In the genomic region with DNA sequence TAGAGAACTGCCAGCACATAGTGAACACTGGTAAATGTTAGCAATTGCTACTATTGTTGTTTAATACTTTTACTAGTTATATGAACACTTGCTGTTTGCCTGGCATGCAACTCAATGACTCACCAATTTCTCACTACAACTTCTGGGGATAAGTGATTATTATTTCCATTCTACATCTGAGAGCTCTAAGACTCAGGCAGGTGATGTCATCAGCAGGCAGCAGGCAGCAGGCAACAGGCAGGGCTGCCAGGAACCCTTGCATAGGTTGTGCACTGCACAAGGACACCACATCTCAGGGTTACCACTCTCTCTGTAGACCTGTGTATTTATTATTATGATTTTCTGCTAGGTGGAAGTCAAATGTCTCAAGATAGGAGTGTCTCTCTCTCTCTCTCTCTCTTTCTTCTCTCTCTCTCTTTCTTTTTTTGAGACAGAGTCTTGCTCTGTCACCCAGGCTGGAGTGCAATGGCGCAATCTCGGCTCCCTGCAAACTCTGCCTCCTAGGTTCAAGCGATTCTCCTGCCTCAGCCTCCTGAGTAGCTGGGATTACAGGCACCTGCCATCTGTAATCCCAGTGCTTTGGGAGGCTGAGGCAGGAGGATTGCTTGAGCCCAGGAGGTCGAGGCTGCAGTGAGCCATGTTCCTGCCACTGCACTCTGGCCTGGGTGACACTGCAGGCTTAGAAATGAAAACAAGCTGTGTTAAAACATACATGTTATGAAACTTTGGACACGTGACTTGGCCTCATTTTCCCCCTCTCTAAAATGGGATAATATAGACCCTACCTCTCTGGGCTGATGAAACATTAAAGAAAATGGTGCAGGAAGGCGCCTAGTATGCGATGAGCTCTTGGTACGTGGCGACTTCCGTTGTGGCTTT, we compare ENCODE assay signal across 11 cellular contexts. TPM values are rescaled to one million over a fixed set of nuclear protein-coding genes. Genes with fewer than 3 reads are reported as not detected.
A peak's percentile ranks its signal among the peaks of the same experiment; 100 is the strongest.
DNase-seq lines count a peak whose midpoint lies in the region; ATAC-seq and TF ChIP-seq lines count a peak whose summit lies in the region.
"Had no signal": no experiment of that assay in that cellular context is flagged by ENCODE, and none has a peak within 500 bp of the region (broad histone marks: within the 10 kb centered on the region; RNA-seq: fewer than 3 reads in every experiment).

No MANE protein-coding gene starts in this region.

- intact Hi-C loops in heart right ventricle (cut with DNase I) = loop anchor here in 1 of 10 donors (10.0 kb wide), 1 partner anchor 71 kb away; a partner anchor contains a TSS

- H3K27ac ChIP-seq in tibial nerve (no peak overlapping the region), heart right ventricle (no peak overlapping the region)
- H3K27ac ChIP-seq: SK-N-MC had no signal

- H3K36me3 ChIP-seq in tibial nerve (no peaks in the 10 kb centered on the region), heart right ventricle (no peaks in the 10 kb centered on the region)

- H3K4me3 ChIP-seq in tibial nerve = no peak overlapping the region
- H3K4me3 ChIP-seq in heart right ventricle = no peak overlapping the region
- H3K4me3 ChIP-seq: SK-N-MC had no signal

- TF ChIP-seq POLR2A in tibial nerve (IDR thresholded peaks at IDR 0.05) = no peak

- H3K4me1 ChIP-seq in tibial nerve (peaks cover 0 to 13% (median 2%) of the 10 kb centered on the region in 4 donors), heart right ventricle (peaks cover 0 to 7% (median 0%) of the 10 kb centered on the region in 9 donors)

- TF ChIP-seq EP300 in tibial nerve (IDR thresholded peaks at IDR 0.05) = no peak

- no peak for TF ChIP-seq CTCF in tibial nerve (IDR thresholded peaks at IDR 0.05)
- TF ChIP-seq CTCF in heart right ventricle (IDR thresholded peaks at IDR 0.05) = no peak
- TF ChIP-seq CTCF in nephron progenitor cell (IDR thresholded peaks at IDR 0.05) = no peak

- H3K9me3 ChIP-seq in tibial nerve = no peaks in the 10 kb centered on the region
- H3K9me3 ChIP-seq in heart right ventricle = peaks cover 0 to 3% (median 0%) of the 10 kb centered on the region in 11 donors

- H3K4me3 Mint-ChIP-seq in nephron progenitor cell = no peak overlapping the region
- H3K4me3 Mint-ChIP-seq: CD4-positive, alpha-beta memory T cell had no signal

- ATAC-seq in SK-N-SH treated with all-trans-retinoic acid at 6 μM for 48 hours (peak; percentile 58), heart right ventricle (no peak), GM21528 (IDR thresholded peaks at IDR 0.05; ENCODE audit: low FRiP score, unreplicated experiment) (no peak)

- peaks cover 22% of the 10 kb centered on the region for H3K4me1 Mint-ChIP-seq in nephron progenitor cell

- H3K27me3 Mint-ChIP-seq in nephron progenitor cell (ENCODE audit: low read depth, poor library complexity) = peaks cover 24% of the 10 kb centered on the region

- no peaks in the 10 kb centered on the region for H3K36me3 Mint-ChIP-seq in nephron progenitor cell (ENCODE audit: low read depth)
- H3K36me3 Mint-ChIP-seq: CD4-positive, alpha-beta memory T cell had no signal

- H3K9me3 Mint-ChIP-seq in nephron progenitor cell = no peaks in the 10 kb centered on the region
- H3K9me3 Mint-ChIP-seq: CD4-positive, alpha-beta memory T cell had no signal

- no peak overlapping the region for H3K27ac Mint-ChIP-seq in nephron progenitor cell

- DNase-seq in stimulated activated CD4-positive, alpha-beta T cell treated with anti-CD3 and anti-CD28 coated beads, Interleukin-1b, Interleukin-23, amount 100 ng/mL, for 48 hours = peak; percentile 51
- no peak for DNase-seq in stimulated activated CD4-positive, alpha-beta T cell treated with anti-CD3 and anti-CD28 coated beads, Interleukin-2, amount 100 ng/mL, for 48 hours
- DNase-seq in fibroblast of gingiva (ENCODE audit: low read depth) (peak; percentile 32), tibial nerve (ENCODE audit: low spot score in 2 of 2) (no peak), heart right ventricle (no peak), nephron progenitor cell (no peak)
- DNase-seq: CD4-positive, alpha-beta memory T cell; occipital lobe had no signal

- WGBS in tibial nerve, 2 donors = 78 to 81% methylated on average over 10 of the region's 10 CpGs
- WGBS in heart right ventricle, 2 donors = 83 to 85% methylated on average over 10 of the region's 10 CpGs

- H3K27me3 ChIP-seq in tibial nerve (no peaks in the 10 kb centered on the region), heart right ventricle (peaks cover 0 to 3% (median 0%) of the 10 kb centered on the region in 7 donors)

TF ChIP-seq in SK-N-SH treated with all-trans-retinoic acid at 6 μM for 48 hours, 23 proteins besides CTCF, POLR2A, EP300 and RAD21 (continues in another document):
- TF ChIP-seq, protein P1, sequence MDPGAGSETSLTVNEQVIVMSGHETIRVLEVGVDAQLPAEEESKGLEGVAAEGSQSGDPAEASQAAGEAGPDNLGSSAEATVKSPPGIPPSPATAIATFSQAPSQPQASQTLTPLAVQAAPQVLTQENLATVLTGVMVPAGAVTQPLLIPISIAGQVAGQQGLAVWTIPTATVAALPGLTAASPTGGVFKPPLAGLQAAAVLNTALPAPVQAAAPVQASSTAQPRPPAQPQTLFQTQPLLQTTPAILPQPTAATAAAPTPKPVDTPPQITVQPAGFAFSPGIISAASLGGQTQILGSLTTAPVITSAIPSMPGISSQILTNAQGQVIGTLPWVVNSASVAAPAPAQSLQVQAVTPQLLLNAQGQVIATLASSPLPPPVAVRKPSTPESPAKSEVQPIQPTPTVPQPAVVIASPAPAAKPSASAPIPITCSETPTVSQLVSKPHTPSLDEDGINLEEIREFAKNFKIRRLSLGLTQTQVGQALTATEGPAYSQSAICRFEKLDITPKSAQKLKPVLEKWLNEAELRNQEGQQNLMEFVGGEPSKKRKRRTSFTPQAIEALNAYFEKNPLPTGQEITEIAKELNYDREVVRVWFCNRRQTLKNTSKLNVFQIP (CRISPR knock-in tag; IDR thresholded peaks at IDR 0.05; ENCODE audit: borderline replicate concordance, low read depth) = no peak
- TF ChIP-seq, protein P2, sequence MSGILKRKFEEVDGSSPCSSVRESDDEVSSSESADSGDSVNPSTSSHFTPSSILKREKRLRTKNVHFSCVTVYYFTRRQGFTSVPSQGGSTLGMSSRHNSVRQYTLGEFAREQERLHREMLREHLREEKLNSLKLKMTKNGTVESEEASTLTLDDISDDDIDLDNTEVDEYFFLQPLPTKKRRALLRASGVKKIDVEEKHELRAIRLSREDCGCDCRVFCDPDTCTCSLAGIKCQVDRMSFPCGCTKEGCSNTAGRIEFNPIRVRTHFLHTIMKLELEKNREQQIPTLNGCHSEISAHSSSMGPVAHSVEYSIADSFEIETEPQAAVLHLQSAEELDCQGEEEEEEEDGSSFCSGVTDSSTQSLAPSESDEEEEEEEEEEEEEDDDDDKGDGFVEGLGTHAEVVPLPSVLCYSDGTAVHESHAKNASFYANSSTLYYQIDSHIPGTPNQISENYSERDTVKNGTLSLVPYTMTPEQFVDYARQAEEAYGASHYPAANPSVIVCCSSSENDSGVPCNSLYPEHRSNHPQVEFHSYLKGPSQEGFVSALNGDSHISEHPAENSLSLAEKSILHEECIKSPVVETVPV (CRISPR knock-in tag; IDR thresholded peaks at IDR 0.05) = no peak
- TF ChIP-seq ZFP30 (CRISPR knock-in tag; IDR thresholded peaks at IDR 0.05) = no peak
- TF ChIP-seq, protein P3, sequence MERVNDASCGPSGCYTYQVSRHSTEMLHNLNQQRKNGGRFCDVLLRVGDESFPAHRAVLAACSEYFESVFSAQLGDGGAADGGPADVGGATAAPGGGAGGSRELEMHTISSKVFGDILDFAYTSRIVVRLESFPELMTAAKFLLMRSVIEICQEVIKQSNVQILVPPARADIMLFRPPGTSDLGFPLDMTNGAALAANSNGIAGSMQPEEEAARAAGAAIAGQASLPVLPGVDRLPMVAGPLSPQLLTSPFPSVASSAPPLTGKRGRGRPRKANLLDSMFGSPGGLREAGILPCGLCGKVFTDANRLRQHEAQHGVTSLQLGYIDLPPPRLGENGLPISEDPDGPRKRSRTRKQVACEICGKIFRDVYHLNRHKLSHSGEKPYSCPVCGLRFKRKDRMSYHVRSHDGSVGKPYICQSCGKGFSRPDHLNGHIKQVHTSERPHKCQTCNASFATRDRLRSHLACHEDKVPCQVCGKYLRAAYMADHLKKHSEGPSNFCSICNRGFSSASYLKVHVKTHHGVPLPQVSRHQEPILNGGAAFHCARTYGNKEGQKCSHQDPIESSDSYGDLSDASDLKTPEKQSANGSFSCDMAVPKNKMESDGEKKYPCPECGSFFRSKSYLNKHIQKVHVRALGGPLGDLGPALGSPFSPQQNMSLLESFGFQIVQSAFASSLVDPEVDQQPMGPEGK (CRISPR knock-in tag; IDR thresholded peaks at IDR 0.05; ENCODE audit: borderline replicate concordance) = no peak
- TF ChIP-seq CSDC2 (CRISPR knock-in tag; IDR thresholded peaks at IDR 0.05) = no peak
- TF ChIP-seq ZC3H10 (CRISPR knock-in tag; IDR thresholded peaks at IDR 0.05) = no peak
- TF ChIP-seq ZNF565 (CRISPR knock-in tag; conservative IDR thresholded peaks at IDR 0.05; ENCODE audit: low read depth) = no peak
- no peak for TF ChIP-seq SNAI2 (CRISPR knock-in tag; IDR thresholded peaks at IDR 0.05)

RNA-seq across cellular contexts. Expression of a gene that starts 22.7 kb away (rescaled TPM):
- total RNA-seq in tibial nerve (1 to 10 TPM in 3 of 4 donors, not detected in 1; 1.3 to 3.5 (median 1.8) TPM), heart right ventricle (10 to 100 TPM in 1 of 10 donors, 1 to 10 TPM in 9; 2.8 to 13.1 (median 4.8) TPM)
- 1 to 10 TPM; 1.4 to 3.5 TPM for polyA plus RNA-seq in heart right ventricle
- total RNA-seq: occipital lobe had no signal

RNA-seq across cellular contexts. Expression of a gene that starts 33.9 kb away (rescaled TPM):
- total RNA-seq in tibial nerve = 10 to 100 TPM; 12.8 to 26.7 (median 13.4) TPM
- 10 to 100 TPM; 33.1 to 70.5 (median 41.5) TPM for total RNA-seq in heart right ventricle
- 10 to 100 TPM; 24.5 to 60.5 TPM for polyA plus RNA-seq in heart right ventricle

RNA-seq across cellular contexts. Expression of a gene that starts 51.4 kb away (rescaled TPM):
- total RNA-seq in tibial nerve = 10 to 100 TPM; 10.8 to 33.9 (median 16.6) TPM
- total RNA-seq in heart right ventricle = 1 to 10 TPM in 3 of 10 donors, under 1 TPM in 4, not detected in 3; 0.51 to 2.1 (median 0.74) TPM
- 1 to 10 TPM in 1 of 2 donors, under 1 TPM in 1; 0.78 to 2.7 TPM for polyA plus RNA-seq in heart right ventricle
- total RNA-seq: CD4-positive, alpha-beta memory T cell; occipital lobe had no signal
- polyA plus RNA-seq: CD4-positive, alpha-beta memory T cell had no signal

Comparison
In these comparisons a context has a peak if more than half of its experiments do, and no peak if none do; other contexts are left out.
1. DNase-seq: peak in stimulated activated CD4-positive, alpha-beta T cell treated with anti-CD3 and anti-CD28 coated beads, Interleukin-1b, Interleukin-23, amount 100 ng/mL, for 48 hours (single experiment) and fibroblast of gingiva (single experiment); none in stimulated activated CD4-positive, alpha-beta T cell treated with anti-CD3 and anti-CD28 coated beads, Interleukin-2, amount 100 ng/mL, for 48 hours (0 of 2), tibial nerve (0 of 2), heart right ventricle (0 of 2) and nephron progenitor cell (single experiment).